In the genomic region with DNA sequence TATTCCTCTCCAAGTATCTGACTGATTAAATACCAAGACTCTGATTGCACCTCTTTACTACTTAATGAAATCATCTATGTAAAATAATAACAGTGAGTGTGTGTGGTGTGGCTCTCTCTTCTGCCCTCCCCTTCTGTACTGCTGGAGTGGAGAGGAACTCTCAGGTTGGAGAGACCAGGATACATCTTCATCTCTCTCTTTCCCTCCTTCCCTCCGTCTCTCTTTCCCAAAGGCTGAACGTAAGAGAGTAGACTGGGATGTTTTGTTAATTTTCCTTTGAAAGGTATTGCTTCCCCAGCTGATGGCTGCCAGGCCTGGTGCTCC, we compare ENCODE assay signal across 1 cellular context.
TF ChIP-seq lines count a peak whose summit lies in the region.

No MANE protein-coding gene starts in this region.

TF ChIP-seq in GM23338, 12 proteins besides CTCF, POLR2A, EP300 and RAD21:
- TF ChIP-seq NANOG (IDR thresholded peaks at IDR 0.05; ENCODE audit: borderline replicate concordance) (no peak), ZNF331 (CRISPR knock-in tag; IDR thresholded peaks at IDR 0.05; ENCODE audit: low read depth) (no peak), JUNB (IDR thresholded peaks at IDR 0.05; ENCODE audit: unreplicated experiment) (no peak), POLR2AphosphoS5 (IDR thresholded peaks at IDR 0.05; ENCODE audit: low read depth) (no peak), CREB1 (CRISPR knock-in tag; IDR thresholded peaks at IDR 0.05; ENCODE audit: low read depth) (no peak), ZNF114 (CRISPR knock-in tag; IDR thresholded peaks at IDR 0.05) (no peak), EZH2phosphoT487 (IDR thresholded peaks at IDR 0.05; ENCODE audit: unreplicated experiment) (no peak), EZH2 (IDR thresholded peaks at IDR 0.05; ENCODE audit: low read depth, unreplicated experiment) (no peak), STAT1 (IDR thresholded peaks at IDR 0.05; ENCODE audit: unreplicated experiment) (no peak)
- TF ChIP-seq, protein P1, sequence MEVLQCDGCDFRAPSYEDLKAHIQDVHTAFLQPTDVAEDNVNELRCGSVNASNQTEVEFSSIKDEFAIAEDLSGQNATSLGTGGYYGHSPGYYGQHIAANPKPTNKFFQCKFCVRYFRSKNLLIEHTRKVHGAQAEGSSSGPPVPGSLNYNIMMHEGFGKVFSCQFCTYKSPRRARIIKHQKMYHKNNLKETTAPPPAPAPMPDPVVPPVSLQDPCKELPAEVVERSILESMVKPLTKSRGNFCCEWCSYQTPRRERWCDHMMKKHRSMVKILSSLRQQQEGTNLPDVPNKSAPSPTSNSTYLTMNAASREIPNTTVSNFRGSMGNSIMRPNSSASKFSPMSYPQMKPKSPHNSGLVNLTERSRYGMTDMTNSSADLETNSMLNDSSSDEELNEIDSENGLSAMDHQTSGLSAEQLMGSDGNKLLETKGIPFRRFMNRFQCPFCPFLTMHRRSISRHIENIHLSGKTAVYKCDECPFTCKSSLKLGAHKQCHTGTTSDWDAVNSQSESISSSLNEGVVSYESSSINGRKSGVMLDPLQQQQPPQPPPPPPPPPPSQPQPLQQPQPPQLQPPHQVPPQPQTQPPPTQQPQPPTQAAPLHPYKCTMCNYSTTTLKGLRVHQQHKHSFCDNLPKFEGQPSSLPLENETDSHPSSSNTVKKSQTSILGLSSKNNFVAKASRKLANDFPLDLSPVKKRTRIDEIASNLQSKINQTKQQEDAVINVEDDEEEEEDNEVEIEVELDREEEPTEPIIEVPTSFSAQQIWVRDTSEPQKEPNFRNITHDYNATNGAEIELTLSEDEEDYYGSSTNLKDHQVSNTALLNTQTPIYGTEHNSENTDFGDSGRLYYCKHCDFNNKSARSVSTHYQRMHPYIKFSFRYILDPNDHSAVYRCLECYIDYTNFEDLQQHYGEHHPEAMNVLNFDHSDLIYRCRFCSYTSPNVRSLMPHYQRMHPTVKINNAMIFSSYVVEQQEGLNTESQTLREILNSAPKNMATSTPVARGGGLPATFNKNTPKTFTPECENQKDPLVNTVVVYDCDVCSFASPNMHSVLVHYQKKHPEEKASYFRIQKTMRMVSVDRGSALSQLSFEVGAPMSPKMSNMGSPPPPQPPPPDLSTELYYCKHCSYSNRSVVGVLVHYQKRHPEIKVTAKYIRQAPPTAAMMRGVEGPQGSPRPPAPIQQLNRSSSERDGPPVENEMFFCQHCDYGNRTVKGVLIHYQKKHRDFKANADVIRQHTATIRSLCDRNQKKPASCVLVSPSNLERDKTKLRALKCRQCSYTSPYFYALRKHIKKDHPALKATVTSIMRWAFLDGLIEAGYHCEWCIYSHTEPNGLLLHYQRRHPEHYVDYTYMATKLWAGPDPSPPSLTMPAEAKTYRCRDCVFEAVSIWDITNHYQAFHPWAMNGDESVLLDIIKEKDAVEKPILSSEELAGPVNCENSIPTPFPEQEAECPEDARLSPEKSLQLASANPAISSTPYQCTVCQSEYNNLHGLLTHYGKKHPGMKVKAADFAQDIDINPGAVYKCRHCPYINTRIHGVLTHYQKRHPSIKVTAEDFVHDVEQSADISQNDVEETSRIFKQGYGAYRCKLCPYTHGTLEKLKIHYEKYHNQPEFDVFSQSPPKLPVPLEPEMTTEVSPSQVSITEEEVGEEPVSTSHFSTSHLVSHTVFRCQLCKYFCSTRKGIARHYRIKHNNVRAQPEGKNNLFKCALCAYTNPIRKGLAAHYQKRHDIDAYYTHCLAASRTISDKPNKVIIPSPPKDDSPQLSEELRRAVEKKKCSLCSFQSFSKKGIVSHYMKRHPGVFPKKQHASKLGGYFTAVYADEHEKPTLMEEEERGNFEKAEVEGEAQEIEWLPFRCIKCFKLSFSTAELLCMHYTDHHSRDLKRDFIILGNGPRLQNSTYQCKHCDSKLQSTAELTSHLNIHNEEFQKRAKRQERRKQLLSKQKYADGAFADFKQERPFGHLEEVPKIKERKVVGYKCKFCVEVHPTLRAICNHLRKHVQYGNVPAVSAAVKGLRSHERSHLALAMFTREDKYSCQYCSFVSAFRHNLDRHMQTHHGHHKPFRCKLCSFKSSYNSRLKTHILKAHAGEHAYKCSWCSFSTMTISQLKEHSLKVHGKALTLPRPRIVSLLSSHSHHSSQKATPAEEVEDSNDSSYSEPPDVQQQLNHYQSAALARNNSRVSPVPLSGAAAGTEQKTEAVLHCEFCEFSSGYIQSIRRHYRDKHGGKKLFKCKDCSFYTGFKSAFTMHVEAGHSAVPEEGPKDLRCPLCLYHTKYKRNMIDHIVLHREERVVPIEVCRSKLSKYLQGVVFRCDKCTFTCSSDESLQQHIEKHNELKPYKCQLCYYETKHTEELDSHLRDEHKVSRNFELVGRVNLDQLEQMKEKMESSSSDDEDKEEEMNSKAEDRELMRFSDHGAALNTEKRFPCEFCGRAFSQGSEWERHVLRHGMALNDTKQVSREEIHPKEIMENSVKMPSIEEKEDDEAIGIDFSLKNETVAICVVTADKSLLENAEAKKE (CRISPR knock-in tag; IDR thresholded peaks at IDR 0.05) = no peak
- TF ChIP-seq, protein P2, sequence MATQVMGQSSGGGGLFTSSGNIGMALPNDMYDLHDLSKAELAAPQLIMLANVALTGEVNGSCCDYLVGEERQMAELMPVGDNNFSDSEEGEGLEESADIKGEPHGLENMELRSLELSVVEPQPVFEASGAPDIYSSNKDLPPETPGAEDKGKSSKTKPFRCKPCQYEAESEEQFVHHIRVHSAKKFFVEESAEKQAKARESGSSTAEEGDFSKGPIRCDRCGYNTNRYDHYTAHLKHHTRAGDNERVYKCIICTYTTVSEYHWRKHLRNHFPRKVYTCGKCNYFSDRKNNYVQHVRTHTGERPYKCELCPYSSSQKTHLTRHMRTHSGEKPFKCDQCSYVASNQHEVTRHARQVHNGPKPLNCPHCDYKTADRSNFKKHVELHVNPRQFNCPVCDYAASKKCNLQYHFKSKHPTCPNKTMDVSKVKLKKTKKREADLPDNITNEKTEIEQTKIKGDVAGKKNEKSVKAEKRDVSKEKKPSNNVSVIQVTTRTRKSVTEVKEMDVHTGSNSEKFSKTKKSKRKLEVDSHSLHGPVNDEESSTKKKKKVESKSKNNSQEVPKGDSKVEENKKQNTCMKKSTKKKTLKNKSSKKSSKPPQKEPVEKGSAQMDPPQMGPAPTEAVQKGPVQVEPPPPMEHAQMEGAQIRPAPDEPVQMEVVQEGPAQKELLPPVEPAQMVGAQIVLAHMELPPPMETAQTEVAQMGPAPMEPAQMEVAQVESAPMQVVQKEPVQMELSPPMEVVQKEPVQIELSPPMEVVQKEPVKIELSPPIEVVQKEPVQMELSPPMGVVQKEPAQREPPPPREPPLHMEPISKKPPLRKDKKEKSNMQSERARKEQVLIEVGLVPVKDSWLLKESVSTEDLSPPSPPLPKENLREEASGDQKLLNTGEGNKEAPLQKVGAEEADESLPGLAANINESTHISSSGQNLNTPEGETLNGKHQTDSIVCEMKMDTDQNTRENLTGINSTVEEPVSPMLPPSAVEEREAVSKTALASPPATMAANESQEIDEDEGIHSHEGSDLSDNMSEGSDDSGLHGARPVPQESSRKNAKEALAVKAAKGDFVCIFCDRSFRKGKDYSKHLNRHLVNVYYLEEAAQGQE (IDR thresholded peaks at IDR 0.05; ENCODE audit: unreplicated experiment) = no peak
- TF ChIP-seq, protein P3, sequence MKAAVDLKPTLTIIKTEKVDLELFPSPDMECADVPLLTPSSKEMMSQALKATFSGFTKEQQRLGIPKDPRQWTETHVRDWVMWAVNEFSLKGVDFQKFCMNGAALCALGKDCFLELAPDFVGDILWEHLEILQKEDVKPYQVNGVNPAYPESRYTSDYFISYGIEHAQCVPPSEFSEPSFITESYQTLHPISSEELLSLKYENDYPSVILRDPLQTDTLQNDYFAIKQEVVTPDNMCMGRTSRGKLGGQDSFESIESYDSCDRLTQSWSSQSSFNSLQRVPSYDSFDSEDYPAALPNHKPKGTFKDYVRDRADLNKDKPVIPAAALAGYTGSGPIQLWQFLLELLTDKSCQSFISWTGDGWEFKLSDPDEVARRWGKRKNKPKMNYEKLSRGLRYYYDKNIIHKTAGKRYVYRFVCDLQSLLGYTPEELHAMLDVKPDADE (IDR thresholded peaks at IDR 0.05) = no peak
